ENCODE assay signal across 14 cellular contexts in genomic region chr2:198930170-198930569, GRCh38.
DNase-seq lines count a peak whose midpoint lies in the region; ATAC-seq and TF ChIP-seq lines count a peak whose summit lies in the region.
"Had no signal": no experiment of that assay in that cellular context is flagged by ENCODE, and none has a peak within 500 bp of the region (broad histone marks: within the 10 kb centered on the region; RNA-seq: fewer than 3 reads in every experiment).

No MANE protein-coding gene starts in this region.

- peak; percentile 77 for ATAC-seq in GM23338
- ATAC-seq in GM21447 (IDR thresholded peaks at IDR 0.05; ENCODE audit: unreplicated experiment), result no peak
- no peak for ATAC-seq in HG03097 (IDR thresholded peaks at IDR 0.05; ENCODE audit: low FRiP score, unreplicated experiment)
- no peak for ATAC-seq in activated CD8-positive, alpha-beta memory T cell treated with anti-CD3 and anti-CD28 coated beads, Interleukin-2, amount 10 ng/mL, durations not matched to agents 7 days and 5 days
- ATAC-seq: T-helper 17 cell had no signal

- no peak overlapping the region for H3K4me3 Mint-ChIP-seq in GM23338
- no peak overlapping the region for H3K4me3 Mint-ChIP-seq in activated CD8-positive, alpha-beta memory T cell treated with anti-CD3 and anti-CD28 coated beads, Interleukin-2, amount 10 ng/mL, durations not matched to agents 7 days and 5 days
- H3K4me3 Mint-ChIP-seq: activated CD4-positive, alpha-beta memory T cell treated with anti-CD3 and anti-CD28 coated beads for 36 hours; CD8-positive, alpha-beta memory T cell; T-helper 17 cell had no signal

- no peaks in the 10 kb centered on the region for H3K27me3 ChIP-seq in GM23338 (ENCODE audit: insufficient read depth)
- H3K27me3 ChIP-seq: right atrium auricular region had no signal

- H3K79me2 ChIP-seq in GM23338 (replicated peaks; ENCODE audit: insufficient read depth), result no peaks in the 10 kb centered on the region

- no peaks in the 10 kb centered on the region for H3K9me2 ChIP-seq in GM23338 (ENCODE audit: insufficient read depth)

- H3K4me1 ChIP-seq in GM23338 (ENCODE audit: insufficient read depth), result no peaks in the 10 kb centered on the region
- H3K4me1 ChIP-seq: right atrium auricular region had no signal

- no peak overlapping the region for H3K4me3 ChIP-seq in AG10803 (ENCODE audit: low read length)
- H3K4me3 ChIP-seq in GM23338, result no peak overlapping the region
- H3K4me3 ChIP-seq: right atrium auricular region had no signal

- no peaks in the 10 kb centered on the region for H3K36me3 ChIP-seq in GM23338 (ENCODE audit: insufficient read depth)
- H3K36me3 ChIP-seq: right atrium auricular region had no signal

- H4K20me1 ChIP-seq in GM23338 (replicated peaks; ENCODE audit: insufficient read depth), result no peaks in the 10 kb centered on the region

- no peak overlapping the region for H3K4me2 ChIP-seq in GM23338

- DNase-seq in AG10803 (ENCODE audit: low read depth) (peak; percentile 32), GM23338 (ENCODE audit: low spot score) (peak; percentile 61), RKO (ENCODE audit: low spot score) (peak; percentile 35), glomerular visceral epithelial cell (ENCODE audit: extremely low spot score) (peak; percentile 8), mucosa of gallbladder (ENCODE audit: low spot score) (no peak)
- DNase-seq in activated CD8-positive, alpha-beta memory T cell treated with anti-CD3 and anti-CD28 coated beads, Interleukin-2, amount 10 ng/mL, durations not matched to agents 7 days and 5 days, result no peak
- DNase-seq: activated CD4-positive, alpha-beta memory T cell treated with anti-CD3 and anti-CD28 coated beads for 36 hours; CD8-positive, alpha-beta memory T cell; central memory CD4-positive, alpha-beta T cell; NCI-H2081 treated with DMSO at 0.1 percent for 48 hours; T-helper 17 cell had no signal

- H3K9me3 Mint-ChIP-seq in GM23338, result no peaks in the 10 kb centered on the region
- no peaks in the 10 kb centered on the region for H3K9me3 Mint-ChIP-seq in activated CD8-positive, alpha-beta memory T cell treated with anti-CD3 and anti-CD28 coated beads, Interleukin-2, amount 10 ng/mL, durations not matched to agents 7 days and 5 days (ENCODE audit: low read depth)

- CTCF ChIA-PET in activated CD8-positive, alpha-beta memory T cell treated with anti-CD3 and anti-CD28 coated beads, Interleukin-2, amount 10 ng/mL, durations not matched to agents 7 days and 5 days (lab: Charles Lee), result no interaction called here

- TF ChIP-seq CTCF in AG10803 (conservative IDR thresholded peaks at IDR 0.05; ENCODE audit: low read length), result peak; percentile 52
- TF ChIP-seq CTCF in GM23338 (conservative IDR thresholded peaks at IDR 0.05; ENCODE audit: low read depth in 2 of 2), result peak; percentile 71 to 73

- H3K36me3 Mint-ChIP-seq in GM23338 (ENCODE audit: low read depth), result no peaks in the 10 kb centered on the region; the same call in 2 of the 3 replicates
- H3K36me3 Mint-ChIP-seq in activated CD8-positive, alpha-beta memory T cell treated with anti-CD3 and anti-CD28 coated beads, Interleukin-2, amount 10 ng/mL, durations not matched to agents 7 days and 5 days, result no peaks in the 10 kb centered on the region
- H3K36me3 Mint-ChIP-seq: activated CD4-positive, alpha-beta memory T cell treated with anti-CD3 and anti-CD28 coated beads for 36 hours; CD8-positive, alpha-beta memory T cell had no signal

- H3F3A ChIP-seq in GM23338 (replicated peaks; ENCODE audit: low read depth), result no peaks in the 10 kb centered on the region

- H3K4me1 Mint-ChIP-seq in GM23338, result no peaks in the 10 kb centered on the region
- H3K4me1 Mint-ChIP-seq in activated CD8-positive, alpha-beta memory T cell treated with anti-CD3 and anti-CD28 coated beads, Interleukin-2, amount 10 ng/mL, durations not matched to agents 7 days and 5 days, result no peaks in the 10 kb centered on the region
- H3K4me1 Mint-ChIP-seq: CD8-positive, alpha-beta memory T cell; T-helper 17 cell had no signal

- H3K27me3 Mint-ChIP-seq in GM23338 (ENCODE audit: insufficient read depth, low read depth, poor library complexity), result peaks cover 1% of the 10 kb centered on the region
- no peaks in the 10 kb centered on the region for H3K27me3 Mint-ChIP-seq in activated CD8-positive, alpha-beta memory T cell treated with anti-CD3 and anti-CD28 coated beads, Interleukin-2, amount 10 ng/mL, durations not matched to agents 7 days and 5 days
- H3K27me3 Mint-ChIP-seq: activated CD4-positive, alpha-beta memory T cell treated with anti-CD3 and anti-CD28 coated beads for 36 hours; CD8-positive, alpha-beta memory T cell; T-helper 17 cell had no signal

- no peak overlapping the region for H3K27ac Mint-ChIP-seq in GM23338
- no peak overlapping the region for H3K27ac Mint-ChIP-seq in activated CD8-positive, alpha-beta memory T cell treated with anti-CD3 and anti-CD28 coated beads, Interleukin-2, amount 10 ng/mL, durations not matched to agents 7 days and 5 days
- H3K27ac Mint-ChIP-seq: activated CD4-positive, alpha-beta memory T cell treated with anti-CD3 and anti-CD28 coated beads for 36 hours; CD8-positive, alpha-beta memory T cell; T-helper 17 cell had no signal

- H2AFZ ChIP-seq in GM23338, result peak overlapping the region; percentile 3; the same call in 1 of the 2 replicates

- no peak overlapping the region for H3K27ac ChIP-seq in GM23338 (ENCODE audit: low read depth)
- H3K27ac ChIP-seq: right atrium auricular region had no signal

TF ChIP-seq in GM23338, 12 proteins besides CTCF, POLR2A, EP300 and RAD21 (continues in another document):
- no peak for TF ChIP-seq CREB1 (CRISPR knock-in tag; IDR thresholded peaks at IDR 0.05; ENCODE audit: low read depth)
- no peak for TF ChIP-seq NANOG (IDR thresholded peaks at IDR 0.05; ENCODE audit: borderline replicate concordance)
- TF ChIP-seq EZH2 (IDR thresholded peaks at IDR 0.05; ENCODE audit: low read depth, unreplicated experiment), result no peak
- no peak for TF ChIP-seq JUNB (IDR thresholded peaks at IDR 0.05; ENCODE audit: unreplicated experiment)
- TF ChIP-seq ETS1 (IDR thresholded peaks at IDR 0.05), result no peak
- no peak for TF ChIP-seq EZH2phosphoT487 (IDR thresholded peaks at IDR 0.05; ENCODE audit: unreplicated experiment)
- TF ChIP-seq STAT1 (IDR thresholded peaks at IDR 0.05; ENCODE audit: unreplicated experiment), result no peak
- TF ChIP-seq ZNF114 (CRISPR knock-in tag; IDR thresholded peaks at IDR 0.05), result no peak
- no peak for TF ChIP-seq REST (IDR thresholded peaks at IDR 0.05; ENCODE audit: unreplicated experiment)
- TF ChIP-seq ZNF331 (CRISPR knock-in tag; IDR thresholded peaks at IDR 0.05; ENCODE audit: low read depth), result no peak
- TF ChIP-seq POLR2AphosphoS5 (IDR thresholded peaks at IDR 0.05; ENCODE audit: low read depth), result no peak

Comparison
In these comparisons a context has a peak if more than half of its experiments do, and no peak if none do; other contexts are left out.
1. DNase-seq: peak in AG10803 (single experiment), GM23338 (single experiment), RKO (single experiment) and glomerular visceral epithelial cell (single experiment); none in mucosa of gallbladder (single experiment) and activated CD8-positive, alpha-beta memory T cell treated with anti-CD3 and anti-CD28 coated beads, Interleukin-2, amount 10 ng/mL, durations not matched to agents 7 days and 5 days (single experiment).